In genomic region chr15:50241684-50242450, GRCh38 we compare ENCODE assay signal across 16 cellular contexts. TPM values are rescaled to one million over a fixed set of nuclear protein-coding genes. Genes with fewer than 3 reads are reported as not detected.
DNase-seq lines count a peak whose midpoint lies in the region; ATAC-seq, FAIRE-seq and TF ChIP-seq lines count a peak whose summit lies in the region.
"Had no signal": no experiment of that assay in that cellular context is flagged by ENCODE, and none has a peak within 500 bp of the region (broad histone marks: within the 10 kb centered on the region; RNA-seq: fewer than 3 reads in every experiment).

No MANE protein-coding gene starts in this region.

- no peak for TF ChIP-seq POLR2A in GM12878 (IDR thresholded peaks at IDR 0.05; ENCODE audit: low read depth, low read length)

- H3K4me3 ChIP-seq in SK-N-SH (ENCODE audit: low read depth in 2 of 2, low read length in 1 of 2), result no peak overlapping the region
- H3K4me3 ChIP-seq in MG63, result no peak overlapping the region
- H3K4me3 ChIP-seq in GM12878, result no peak overlapping the region
- H3K4me3 ChIP-seq in neural progenitor cell, result no peak overlapping the region

- no peak for FAIRE-seq in GM12878 (lab: Jason Lieb, UNC)
- FAIRE-seq: A204.1, GM18507 had no signal

- H3K27ac ChIP-seq in SK-N-SH (ENCODE audit: low read depth in 2 of 2, low read length in 1 of 2) (no peak overlapping the region), GM12878 (ENCODE audit: control insufficient read depth, insufficient read depth) (no peak overlapping the region), neural progenitor cell (no peak overlapping the region)
- H3K27ac ChIP-seq: HL-60, neutrophil had no signal

- no peak overlapping the region for H2AFZ ChIP-seq in SK-N-SH (ENCODE audit: low read depth)
- H2AFZ ChIP-seq in GM12878 (ENCODE audit: control insufficient read depth, low read depth, low read length), result no peak overlapping the region
- no peak overlapping the region for H2AFZ ChIP-seq in neural progenitor cell (replicated peaks)

- H3K9me3 Mint-ChIP-seq in neural progenitor cell, result no peaks in the 10 kb centered on the region
- H3K9me3 Mint-ChIP-seq: central memory CD8-positive, alpha-beta T cell had no signal

- H3K79me2 ChIP-seq in SK-N-SH (ENCODE audit: insufficient read depth) (no peaks in the 10 kb centered on the region), GM12878 (ENCODE audit: control insufficient read depth, insufficient read depth, low read length) (no peaks in the 10 kb centered on the region), neural progenitor cell (ENCODE audit: low read depth) (no peaks in the 10 kb centered on the region)

- no peak overlapping the region for H3K4me2 ChIP-seq in SK-N-SH
- H3K4me2 ChIP-seq in GM12878 (ENCODE audit: control insufficient read depth, insufficient read depth), result no peak overlapping the region
- no peak overlapping the region for H3K4me2 ChIP-seq in neural progenitor cell

- POLR2A ChIA-PET in SK-N-SH (lab: Yijun Ruan, JAX), result no interaction called here
- POLR2A ChIA-PET in GM12878 (lab: Charles Lee), result no interaction called here

- H3K27me3 ChIP-seq in SK-N-SH (ENCODE audit: insufficient read depth), result no peaks in the 10 kb centered on the region
- no peaks in the 10 kb centered on the region for H3K27me3 ChIP-seq in MG63
- H3K27me3 ChIP-seq in GM12878 (replicated peaks in 1 of 2; ENCODE audit: control insufficient read depth in 2 of 2, insufficient read depth in 2 of 2, low read length in 1 of 2), result no peaks in the 10 kb centered on the region
- no peaks in the 10 kb centered on the region for H3K27me3 ChIP-seq in neural progenitor cell
- H3K27me3 ChIP-seq: neutrophil had no signal

- CTCF ChIA-PET in SK-N-SH (lab: Yijun Ruan, JAX), result interaction anchor here (1.0 to 2.0 kb wide), 2 partner anchors 12 to 1005 kb away, joined by 3 to 7 read pairs; no protein-coding TSS in a partner anchor
- CTCF ChIA-PET in GM12878 (lab: Yijun Ruan, JAX), result interaction anchor here (0.5 to 1.5 kb wide), 4 partner anchors 59 to 473 kb away, joined by 3 to 5 read pairs (median 3); no protein-coding TSS in a partner anchor

- DNase-seq in SK-N-SH (no peak), MG63 (peak; percentile 28), GM12878 (ENCODE audit: low read depth, low spot score) (no peak), non-pigmented ciliary epithelial cell (ENCODE audit: low read depth) (peak; percentile 17), Ammon's horn (ENCODE audit: low spot score) (no peak), neural progenitor cell (ENCODE audit: low spot score) (no peak)
- DNase-seq: DMS53; foreskin melanocyte; stimulated activated naive CD4-positive, alpha-beta T cell treated with Interleukin-2 at 50 U/mL for 16 hours had no signal

- H3K4me1 ChIP-seq in SK-N-SH (ENCODE audit: control insufficient read depth in 1 of 2, insufficient read depth in 2 of 2, low read depth in 1 of 2, low read length in 1 of 2), result no peaks in the 10 kb centered on the region
- H3K4me1 ChIP-seq in GM12878 (ENCODE audit: control insufficient read depth, insufficient read depth, low read length), result no peaks in the 10 kb centered on the region
- no peaks in the 10 kb centered on the region for H3K4me1 ChIP-seq in neural progenitor cell

- H3K9me3 ChIP-seq in SK-N-SH (no peaks in the 10 kb centered on the region), MG63 (no peaks in the 10 kb centered on the region), GM12878 (replicated peaks; ENCODE audit: control insufficient read depth, insufficient read depth, low read length) (no peaks in the 10 kb centered on the region), neural progenitor cell (ENCODE audit: low read depth) (no peaks in the 10 kb centered on the region)
- H3K9me3 ChIP-seq: neutrophil had no signal

- no TSS peak for BruUV-seq in GM12878 (replicated peaks; lab: Mats Ljungman, UMichigan)

- H3K4me3 Mint-ChIP-seq in neural progenitor cell, result no peak overlapping the region
- H3K4me3 Mint-ChIP-seq: central memory CD8-positive, alpha-beta T cell had no signal

- peaks cover 3% of the 10 kb centered on the region for H3K27me3 Mint-ChIP-seq in neural progenitor cell (ENCODE audit: insufficient read depth, low read depth)
- H3K27me3 Mint-ChIP-seq: central memory CD8-positive, alpha-beta T cell had no signal

- no peaks in the 10 kb centered on the region for H3K9me2 ChIP-seq in SK-N-SH

- TF ChIP-seq EP300 in SK-N-SH (IDR thresholded peaks at IDR 0.05; ENCODE audit: borderline replicate concordance in 1 of 2, low read depth in 1 of 2, low read length in 1 of 2) (no peak), GM12878 (IDR thresholded peaks at IDR 0.05; ENCODE audit: borderline replicate concordance in 1 of 2, control insufficient read depth in 1 of 2, low read depth in 2 of 2, low read length in 2 of 2) (no peak)

- no peak overlapping the region for H3K27ac Mint-ChIP-seq in neural progenitor cell

- TF ChIP-seq RAD21 in SK-N-SH (IDR thresholded peaks at IDR 0.05; ENCODE audit: low read length), result no peak
- TF ChIP-seq RAD21 in GM12878 (IDR thresholded peaks at IDR 0.05; ENCODE audit: insufficient read depth, low read depth, low read length), result no peak

- intact Hi-C loops in GM12878 (cut with micrococcal nuclease; ENCODE audit: unreplicated experiment), result no loop called here

- no peaks in the 10 kb centered on the region for H3K36me3 Mint-ChIP-seq in neural progenitor cell

- H4K20me1 ChIP-seq in SK-N-SH (ENCODE audit: insufficient read depth), result no peaks in the 10 kb centered on the region
- no peaks in the 10 kb centered on the region for H4K20me1 ChIP-seq in GM12878 (ENCODE audit: control insufficient read depth, insufficient read depth)
- no peaks in the 10 kb centered on the region for H4K20me1 ChIP-seq in neural progenitor cell (ENCODE audit: low read depth)

- H3K36me3 ChIP-seq in SK-N-SH (replicated peaks in 1 of 2; ENCODE audit: control insufficient read depth in 1 of 2, insufficient read depth in 2 of 2, low read length in 1 of 2) (no peaks in the 10 kb centered on the region), MG63 (no peaks in the 10 kb centered on the region), GM12878 (ENCODE audit: control insufficient read depth in 2 of 2, insufficient read depth in 2 of 2, low read length in 1 of 2) (no peaks in the 10 kb centered on the region), neural progenitor cell (no peaks in the 10 kb centered on the region)

- SMC1A ChIA-PET in GM12878 (lab: Charles Lee; ENCODE audit: uncharacterized antibody, unreplicated experiment), result interaction anchor here (1.1 to 1.5 kb wide), 3 partner anchors 12 to 74 kb away, joined by 3 to 5 read pairs (median 4); no protein-coding TSS in a partner anchor

- in situ Hi-C loops in GM12878 (cut with MboI), result no loop called here

- no peak for TF ChIP-seq CTCF in SK-N-SH (IDR thresholded peaks at IDR 0.05)
- TF ChIP-seq CTCF in GM12878 (IDR thresholded peaks at IDR 0.05 in 2 of 3, conservative IDR thresholded peaks at IDR 0.05 in 1 of 3; ENCODE audit: control insufficient read depth in 2 of 3, extremely low read depth in 1 of 3, insufficient read depth in 1 of 3, low read depth in 3 of 3, low read length in 3 of 3), result no peak
- no peak for TF ChIP-seq CTCF in neural progenitor cell (IDR thresholded peaks at IDR 0.05)

- RAD21 ChIA-PET in GM12878 (lab: Charles Lee; ENCODE audit: unreplicated experiment), result interaction anchor here (0.7 to 1.5 kb wide), 4 partner anchors 19 to 74 kb away, joined by 3 to 6 read pairs (median 3); partner anchors contain the start of gene SLC27A2

- no peaks in the 10 kb centered on the region for H3K4me1 Mint-ChIP-seq in neural progenitor cell
- H3K4me1 Mint-ChIP-seq: central memory CD8-positive, alpha-beta T cell had no signal

- ATAC-seq in SK-N-SH treated with all-trans-retinoic acid at 6 μM for 48 hours (0 out of 3 replicates have a peak, but pooled peaks have one; percentile 36), GM12878 (peak; percentile 33), GM18517 (IDR thresholded peaks at IDR 0.05; ENCODE audit: unreplicated experiment) (no peak)

- no peak overlapping the region for H3K9ac ChIP-seq in SK-N-SH
- no peak overlapping the region for H3K9ac ChIP-seq in GM12878 (ENCODE audit: control insufficient read depth, insufficient read depth, low read length)
- no peak overlapping the region for H3K9ac ChIP-seq in neural progenitor cell

- H3F3A ChIP-seq in SK-N-SH (replicated peaks; ENCODE audit: insufficient read depth) (no peaks in the 10 kb centered on the region), neural progenitor cell (ENCODE audit: low read depth) (no peaks in the 10 kb centered on the region)

- WGBS in SK-N-SH (ENCODE audit: low lambda C conversion rate), result 73% methylated on average over 5 of the region's 5 CpGs
- 51% methylated on average over 5 of the region's 5 CpGs for WGBS in GM12878 (ENCODE audit: insufficient coverage, insufficient replicate concordance, low lambda C conversion rate, missing lambda C conversion rate)

RNA-seq across cellular contexts. Expression of gene HDC, which starts 23.7 kb away (rescaled TPM):
- polyA plus RNA-seq in SK-N-SH (2012; rRNA removed), result not detected in 2 replicates
- not detected in 2 replicates for polyA plus RNA-seq in SK-N-SH (2012; cell fraction: cytosol; rRNA removed)
- not detected in 2 replicates for polyA plus RNA-seq in SK-N-SH (2012; cell fraction: nucleus; rRNA removed)
- total RNA-seq in MG63 (2014; rRNA removed; shearing (Covaris generic); ENCODE audit: low replicate concordance), result not detected in 2 replicates
- not detected in 2 replicates for total RNA-seq in GM12878 (2013; cell fraction: nucleolus; rRNA removed)
- not detected in 2 replicates for total RNA-seq in GM12878 (2014; rRNA removed)
- total RNA-seq in GM12878 (2014; rRNA removed; fragmentation: Illumina TruSeq; extraction: Trizol), result not detected in 2 replicates
- total RNA-seq in GM12878 (2021), result not detected in 2 replicates
- polyA plus RNA-seq in GM12878 (2011; ENCODE audit: low read depth), result not detected
- polyA plus RNA-seq in GM12878 (2011; rRNA removed), result not detected in 2 replicates
- not detected in 2 replicates for polyA plus RNA-seq in GM12878 (2011; cell fraction: cytosol; rRNA removed)
- not detected in 2 replicates for polyA plus RNA-seq in GM12878 (2011; cell fraction: nucleus; rRNA removed)
- polyA plus RNA-seq in GM12878 (2012), result not detected in 2 replicates
- not detected in 2 replicates for polyA plus RNA-seq in GM12878 (2014; fragmentation: Illumina TruSeq; extraction: Trizol)
- not detected for polyA plus RNA-seq in GM12878 (2014; fragmentation: Nextera tagmentation; extraction: Ambion mirVana)
- polyA plus RNA-seq in GM12878 (2014; rRNA removed), result not detected in 2 replicates
- not detected for polyA plus RNA-seq in GM12878 (2016; fragmentation: Nextera tagmentation; extraction: Ambion mirVana)
- not detected in 2 replicates for polyA minus RNA-seq in GM12878 (2011; rRNA and poly(A)+ RNA removed)
- polyA minus RNA-seq in GM12878 (2011; cell fraction: cytosol; rRNA and poly(A)+ RNA removed), result not detected in 2 replicates
- polyA minus RNA-seq in GM12878 (2011; cell fraction: nucleus; rRNA and poly(A)+ RNA removed), result not detected in 2 replicates
- 0.62 TPM in 1 of 2 replicates, not detected in the other for total RNA-seq in neural progenitor cell (ENCODE audit: low replicate concordance)

RNA-seq across cellular contexts. Expression of gene SLC27A2, which starts 59.9 kb away (rescaled TPM):
- 0.49 and 0.65 TPM in 2 replicates for polyA plus RNA-seq in SK-N-SH (2012; rRNA removed)
- 0.35 and 0.42 TPM in 2 replicates for polyA plus RNA-seq in SK-N-SH (2012; cell fraction: cytosol; rRNA removed)
- 0.18 and 0.57 TPM in 2 replicates for polyA plus RNA-seq in SK-N-SH (2012; cell fraction: nucleus; rRNA removed)
- 0.03 TPM in 1 of 2 replicates, not detected in the other for total RNA-seq in MG63 (2014; rRNA removed; shearing (Covaris generic); ENCODE audit: low replicate concordance)
- total RNA-seq in GM12878 (2013; cell fraction: nucleolus; rRNA removed), result 0.88 and 2.2 TPM in 2 replicates
- 0.62 and 0.82 TPM in 2 replicates for total RNA-seq in GM12878 (2014; rRNA removed)
- 0.98 and 1.1 TPM in 2 replicates for total RNA-seq in GM12878 (2014; rRNA removed; fragmentation: Illumina TruSeq; extraction: Trizol)
- total RNA-seq in GM12878 (2021), result 0.38 and 0.64 TPM in 2 replicates
- 0.24 TPM for polyA plus RNA-seq in GM12878 (2011; ENCODE audit: low read depth)
- 0.69 and 1.5 TPM in 2 replicates for polyA plus RNA-seq in GM12878 (2011; rRNA removed)
- polyA plus RNA-seq in GM12878 (2011; cell fraction: cytosol; rRNA removed), result 0.46 and 0.59 TPM in 2 replicates
- 0.46 and 0.47 TPM in 2 replicates for polyA plus RNA-seq in GM12878 (2011; cell fraction: nucleus; rRNA removed)
- 0.38 and 0.52 TPM in 2 replicates for polyA plus RNA-seq in GM12878 (2012)
- polyA plus RNA-seq in GM12878 (2014; fragmentation: Illumina TruSeq; extraction: Trizol), result 0.55 and 0.59 TPM in 2 replicates
- polyA plus RNA-seq in GM12878 (2014; fragmentation: Nextera tagmentation; extraction: Ambion mirVana), result under 1 TPM in 1 of 2 experiments, not detected in 1; 0.22 TPM
- polyA plus RNA-seq in GM12878 (2014; rRNA removed), result 0.67 and 0.83 TPM in 2 replicates
- 1 to 10 TPM in 1 of 2 experiments, under 1 TPM in 1; 0.98 to 1.2 TPM for polyA plus RNA-seq in GM12878 (2016; fragmentation: Nextera tagmentation; extraction: Ambion mirVana)
- polyA minus RNA-seq in GM12878 (2011; rRNA and poly(A)+ RNA removed), result 0.36 and 0.80 TPM in 2 replicates
- 3.3 and 4.0 TPM in 2 replicates for polyA minus RNA-seq in GM12878 (2011; cell fraction: cytosol; rRNA and poly(A)+ RNA removed)
- 1.2 and 1.4 TPM in 2 replicates for polyA minus RNA-seq in GM12878 (2011; cell fraction: nucleus; rRNA and poly(A)+ RNA removed)
- 2.1 and 3.8 TPM in 2 replicates for total RNA-seq in neural progenitor cell (ENCODE audit: low replicate concordance)

Comparison
In these comparisons a context has a peak if more than half of its experiments do, and no peak if none do; other contexts are left out.
1. DNase-seq: peak in MG63 (single experiment) and non-pigmented ciliary epithelial cell (single experiment); none in SK-N-SH (single experiment), GM12878 (single experiment), Ammon's horn (single experiment) and neural progenitor cell (single experiment).